Comparison of ENCODE assay signal across 8 cellular contexts in genomic region chr1:157137773-157138219, GRCh38. TPM values are rescaled to one million over a fixed set of nuclear protein-coding genes. Genes with fewer than 3 reads are reported as not detected.
A peak's percentile ranks its signal among the peaks of the same experiment; 100 is the strongest.
DNase-seq lines count a peak whose midpoint lies in the region; ATAC-seq and TF ChIP-seq lines count a peak whose summit lies in the region.

No MANE protein-coding gene starts in this region.

- H2AFZ ChIP-seq in SK-N-SH (ENCODE audit: low read depth) (no peak overlapping the region; the same call in 1 of the 2 replicates), Loucy (ENCODE audit: low read length) (peak overlapping the region; percentile 84), neural cell (ENCODE audit: low read depth, low read length) (no peak overlapping the region)

- H3K79me2 ChIP-seq in SK-N-SH (ENCODE audit: insufficient read depth) = peaks cover 51% of the 10 kb centered on the region
- peaks cover 40% of the 10 kb centered on the region for H3K79me2 ChIP-seq in Loucy (ENCODE audit: insufficient read depth, low read length)
- peaks cover 17% of the 10 kb centered on the region for H3K79me2 ChIP-seq in neural cell (replicated peaks; ENCODE audit: insufficient read depth, low read length)

- H3K27ac ChIP-seq in SK-N-SH (ENCODE audit: low read depth in 2 of 2, low read length in 1 of 2) (peak overlapping the region; percentile 73 to 96), neural cell (ENCODE audit: low read length) (peak overlapping the region; percentile 95)

- H3K4me1 Mint-ChIP-seq in effector memory CD8-positive, alpha-beta T cell (ENCODE audit: low read depth in 2 of 2) = peaks cover 49 to 54% of the 10 kb centered on the region in 2 donors

- TF ChIP-seq RAD21 in SK-N-SH (IDR thresholded peaks at IDR 0.05; ENCODE audit: low read length) (no peak), neural cell (conservative IDR thresholded peaks at IDR 0.05) (no peak)

- TF ChIP-seq EP300 in SK-N-SH (IDR thresholded peaks at IDR 0.05; ENCODE audit: borderline replicate concordance in 1 of 2, low read depth in 1 of 2, low read length in 1 of 2) (no peak), neural cell (conservative IDR thresholded peaks at IDR 0.05; ENCODE audit: poor library complexity, severe bottlenecking) (no peak)

- H3K4me3 ChIP-seq in SK-N-SH (ENCODE audit: low read depth in 2 of 2, low read length in 1 of 2) (peak overlapping the region; percentile 89 to 91), Loucy (ENCODE audit: low read length, poor library complexity, severe bottlenecking) (peak overlapping the region; percentile 94), neural cell (ENCODE audit: low read length) (peak overlapping the region; percentile 92)

- H3K4me2 ChIP-seq in SK-N-SH (peak overlapping the region; percentile 98), Loucy (ENCODE audit: low read depth, low read length, poor library complexity, severe bottlenecking) (peak overlapping the region; percentile 93), neural cell (ENCODE audit: low read length) (peak overlapping the region; percentile 99)

- H3K4me1 ChIP-seq in SK-N-SH (ENCODE audit: control insufficient read depth in 1 of 2, insufficient read depth in 2 of 2, low read depth in 1 of 2, low read length in 1 of 2) (peaks cover 13 to 33% of the 10 kb centered on the region in 2 experiments; a peak in 3 of 4 replicates), Loucy (ENCODE audit: insufficient read depth, low read length, poor library complexity, severe bottlenecking) (peaks cover 52% of the 10 kb centered on the region)

- peak overlapping the region; percentile 97 to 98 for H3K27ac Mint-ChIP-seq in effector memory CD8-positive, alpha-beta T cell

- H3K9me3 ChIP-seq in SK-N-SH (no peaks in the 10 kb centered on the region), Loucy (ENCODE audit: insufficient read depth, low read depth, low read length) (no peaks in the 10 kb centered on the region), neural cell (ENCODE audit: low read length) (no peaks in the 10 kb centered on the region)

- peak overlapping the region; percentile 90 to 98 for H3K4me3 Mint-ChIP-seq in effector memory CD8-positive, alpha-beta T cell

- TF ChIP-seq CTCF in SK-N-SH (IDR thresholded peaks at IDR 0.05) (no peak), Loucy (conservative IDR thresholded peaks at IDR 0.05; ENCODE audit: low read length) (no peak), neural cell (IDR thresholded peaks at IDR 0.05; ENCODE audit: poor library complexity, severe bottlenecking) (no peak)

- peaks cover 54% of the 10 kb centered on the region for H3K36me3 Mint-ChIP-seq in effector memory CD8-positive, alpha-beta T cell (ENCODE audit: insufficient read depth)

- H3F3A ChIP-seq in SK-N-SH (replicated peaks; ENCODE audit: insufficient read depth) (peaks cover 18% of the 10 kb centered on the region), Loucy (ENCODE audit: low read depth) (0 out of 2 replicates have a peak, but pooled peaks cover 7% of the 10 kb centered on the region), neural cell (ENCODE audit: insufficient read depth, low read length, poor library complexity, severe bottlenecking) (no peaks in the 10 kb centered on the region)

- H3K36me3 ChIP-seq in SK-N-SH (replicated peaks in 1 of 2; ENCODE audit: control insufficient read depth in 1 of 2, insufficient read depth in 2 of 2, low read length in 1 of 2) = peaks cover 31 to 33% of the 10 kb centered on the region in 2 experiments
- peaks cover 9% of the 10 kb centered on the region; the same call in 1 of the 2 replicates for H3K36me3 ChIP-seq in Loucy (ENCODE audit: insufficient read depth, low read length)
- H3K36me3 ChIP-seq in neural cell (ENCODE audit: insufficient read depth, low read length) = peaks cover 4% of the 10 kb centered on the region

- CTCF ChIA-PET in SK-N-SH (lab: Yijun Ruan, JAX) = interaction anchor here (1.6 to 15.8 kb wide), 3 partner anchors 16 to 63 kb away, joined by 5 to 194 read pairs (median 50); no protein-coding TSS in a partner anchor

- H3K27me3 Mint-ChIP-seq in effector memory CD8-positive, alpha-beta T cell = no peaks in the 10 kb centered on the region

- DNase-seq in SK-N-SH (peak; percentile 38), D341Med (ENCODE audit: low spot score) (no peak), NK-92 (lab: John Stamatoyannopoulos, UW; ENCODE audit: unreplicated experiment) (no peak)
- DNase-seq in effector memory CD8-positive, alpha-beta T cell = peak in 2 of 3 experiments; percentile 15

- H3K27me3 ChIP-seq in SK-N-SH (ENCODE audit: insufficient read depth) (no peaks in the 10 kb centered on the region), Loucy (ENCODE audit: insufficient read depth, low read length, poor library complexity, severe bottlenecking) (peaks cover 7% of the 10 kb centered on the region), neural cell (ENCODE audit: insufficient read depth, low read depth, low read length) (no peaks in the 10 kb centered on the region)

- H3K9me2 ChIP-seq in SK-N-SH (no peaks in the 10 kb centered on the region), Loucy (replicated peaks; ENCODE audit: low read depth, low read length) (no peaks in the 10 kb centered on the region), neural cell (ENCODE audit: insufficient read depth, low read length) (no peaks in the 10 kb centered on the region)

- WGBS in SK-N-SH (ENCODE audit: low lambda C conversion rate) = 0% methylated on average over 10 of the region's 24 CpGs

- peak overlapping the region; percentile 86 for H3K9ac ChIP-seq in SK-N-SH
- peak overlapping the region; percentile 86 for H3K9ac ChIP-seq in Loucy (ENCODE audit: low read depth, low read length, poor library complexity, severe bottlenecking)
- H3K9ac ChIP-seq in neural cell (ENCODE audit: low read length) = peak overlapping the region; percentile 95

- POLR2A ChIA-PET in SK-N-SH (lab: Yijun Ruan, JAX) = interaction anchor here (0.6 to 1.9 kb wide), 2 partner anchors 17 to 74 kb away, joined by 3 to 10 read pairs; no protein-coding TSS in a partner anchor

- H4K20me1 ChIP-seq in SK-N-SH (ENCODE audit: insufficient read depth) (peaks cover 29% of the 10 kb centered on the region), Loucy (ENCODE audit: insufficient read depth, low read length, poor library complexity, severe bottlenecking) (peaks cover 52% of the 10 kb centered on the region), neural cell (ENCODE audit: insufficient read depth) (peaks cover 3% of the 10 kb centered on the region)

- ATAC-seq in SK-N-SH treated with all-trans-retinoic acid at 6 μM for 48 hours (no peak; the same call in 1 of the 3 replicates), GM21825 (IDR thresholded peaks at IDR 0.05; ENCODE audit: unreplicated experiment) (no peak)
- peak; percentile 9 for ATAC-seq in effector memory CD8-positive, alpha-beta T cell (replicated peaks)

- no peaks in the 10 kb centered on the region for H3K9me3 Mint-ChIP-seq in effector memory CD8-positive, alpha-beta T cell

TF ChIP-seq in SK-N-SH, 30 proteins besides CTCF, POLR2A, EP300 and RAD21:
- TF ChIP-seq GATA2 (CRISPR knock-in tag; IDR thresholded peaks at IDR 0.05) (no peak), USF2 (IDR thresholded peaks at IDR 0.05; ENCODE audit: borderline replicate concordance, low read depth, low read length) (no peak), NRF1 (IDR thresholded peaks at IDR 0.05; ENCODE audit: low read depth, low read length) (no peak)

TF ChIP-seq in SK-N-SH treated with all-trans-retinoic acid at 6 μM for 48 hours, 23 proteins besides CTCF, POLR2A, EP300 and RAD21 (continues in another document):
- TF ChIP-seq SNAI2 (CRISPR knock-in tag; IDR thresholded peaks at IDR 0.05) = no peak
- TF ChIP-seq ZNF565 (CRISPR knock-in tag; conservative IDR thresholded peaks at IDR 0.05; ENCODE audit: low read depth) = no peak
- TF ChIP-seq PPARA (CRISPR knock-in tag; IDR thresholded peaks at IDR 0.05; ENCODE audit: borderline replicate concordance) = no peak
- TF ChIP-seq ARNTL (CRISPR knock-in tag; IDR thresholded peaks at IDR 0.05; ENCODE audit: borderline replicate concordance, low read depth) = no peak
- no peak for TF ChIP-seq ESRRG (CRISPR knock-in tag; IDR thresholded peaks at IDR 0.05)

TF ChIP-seq in neural cell, 6 proteins besides CTCF, POLR2A, EP300 and RAD21 (continues in another document):
- TF ChIP-seq EZH2 (IDR thresholded peaks at IDR 0.05; ENCODE audit: borderline replicate concordance, insufficient read depth, low read length, poor library complexity, severe bottlenecking) (no peak), POLR2AphosphoS5 (IDR thresholded peaks at IDR 0.05) (no peak), TAF1 (IDR thresholded peaks at IDR 0.05; ENCODE audit: low read depth) (no peak), SMC3 (conservative IDR thresholded peaks at IDR 0.05; ENCODE audit: poor library complexity) (no peak)
- TF ChIP-seq, protein P1, sequence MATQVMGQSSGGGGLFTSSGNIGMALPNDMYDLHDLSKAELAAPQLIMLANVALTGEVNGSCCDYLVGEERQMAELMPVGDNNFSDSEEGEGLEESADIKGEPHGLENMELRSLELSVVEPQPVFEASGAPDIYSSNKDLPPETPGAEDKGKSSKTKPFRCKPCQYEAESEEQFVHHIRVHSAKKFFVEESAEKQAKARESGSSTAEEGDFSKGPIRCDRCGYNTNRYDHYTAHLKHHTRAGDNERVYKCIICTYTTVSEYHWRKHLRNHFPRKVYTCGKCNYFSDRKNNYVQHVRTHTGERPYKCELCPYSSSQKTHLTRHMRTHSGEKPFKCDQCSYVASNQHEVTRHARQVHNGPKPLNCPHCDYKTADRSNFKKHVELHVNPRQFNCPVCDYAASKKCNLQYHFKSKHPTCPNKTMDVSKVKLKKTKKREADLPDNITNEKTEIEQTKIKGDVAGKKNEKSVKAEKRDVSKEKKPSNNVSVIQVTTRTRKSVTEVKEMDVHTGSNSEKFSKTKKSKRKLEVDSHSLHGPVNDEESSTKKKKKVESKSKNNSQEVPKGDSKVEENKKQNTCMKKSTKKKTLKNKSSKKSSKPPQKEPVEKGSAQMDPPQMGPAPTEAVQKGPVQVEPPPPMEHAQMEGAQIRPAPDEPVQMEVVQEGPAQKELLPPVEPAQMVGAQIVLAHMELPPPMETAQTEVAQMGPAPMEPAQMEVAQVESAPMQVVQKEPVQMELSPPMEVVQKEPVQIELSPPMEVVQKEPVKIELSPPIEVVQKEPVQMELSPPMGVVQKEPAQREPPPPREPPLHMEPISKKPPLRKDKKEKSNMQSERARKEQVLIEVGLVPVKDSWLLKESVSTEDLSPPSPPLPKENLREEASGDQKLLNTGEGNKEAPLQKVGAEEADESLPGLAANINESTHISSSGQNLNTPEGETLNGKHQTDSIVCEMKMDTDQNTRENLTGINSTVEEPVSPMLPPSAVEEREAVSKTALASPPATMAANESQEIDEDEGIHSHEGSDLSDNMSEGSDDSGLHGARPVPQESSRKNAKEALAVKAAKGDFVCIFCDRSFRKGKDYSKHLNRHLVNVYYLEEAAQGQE (IDR thresholded peaks at IDR 0.05; ENCODE audit: borderline replicate concordance) = no peak

RNA-seq across cellular contexts. Expression of gene ETV3, which starts 0.4 kb away (rescaled TPM):
- polyA plus RNA-seq in SK-N-SH (2012; rRNA removed) (5.4 and 8.5 TPM in 2 replicates), neural cell (7.6 and 9.9 TPM in 2 replicates)
- polyA plus RNA-seq in SK-N-SH (2012; cell fraction: cytosol; rRNA removed) = 5.2 and 5.6 TPM in 2 replicates
- polyA plus RNA-seq in SK-N-SH (2012; cell fraction: nucleus; rRNA removed) = 9.4 and 16.2 TPM in 2 replicates
- 36.3 and 39.4 TPM in 2 replicates for polyA minus RNA-seq in neural cell

RNA-seq across cellular contexts. Expression of gene ETV3L, which starts 38.2 kb away (rescaled TPM):
- polyA plus RNA-seq in SK-N-SH (2012; rRNA removed) (not detected in 2 replicates), neural cell (not detected in 2 replicates)
- not detected in 2 replicates for polyA plus RNA-seq in SK-N-SH (2012; cell fraction: cytosol; rRNA removed)
- not detected in 2 replicates for polyA plus RNA-seq in SK-N-SH (2012; cell fraction: nucleus; rRNA removed)
- not detected in 2 replicates for polyA minus RNA-seq in neural cell

Comparison
In these comparisons a context has a peak if more than half of its experiments do, and no peak if none do; other contexts are left out.
1. DNase-seq: peak in SK-N-SH (single experiment) and effector memory CD8-positive, alpha-beta T cell (2 of 3); none in D341Med (single experiment) and NK-92 (single experiment).
2. Peak in every context shown above with its lines, with median percentiles within 50 percentile points of each other: H3K4me2 ChIP-seq, H3K4me3 ChIP-seq and H3K9ac ChIP-seq.